In genomic region chr5:44660251-44660650, GRCh38 we compare ENCODE assay signal across 25 cellular contexts.
"Had no signal": no experiment of that assay in that cellular context is flagged by ENCODE, and none has a peak within 500 bp of the region (broad histone marks: within the 10 kb centered on the region; RNA-seq: fewer than 3 reads in every experiment).

No MANE protein-coding gene starts in this region.

- H3K9ac ChIP-seq: KMS-11 had no signal

- H3K4me2 ChIP-seq: KMS-11 had no signal

- ATAC-seq: activated naive CD4-positive, alpha-beta T cell treated with anti-CD3 and anti-CD28 coated beads, Interleukin-2, amount 50 U/mL, for 72 hours; activated naive CD8-positive, alpha-beta T cell treated with anti-CD3 and anti-CD28 coated beads, Interleukin-2, amount 50 U/mL, for 24 hours; activated T-cell treated with anti-CD3 and anti-CD28 coated beads, Interleukin-2, amount 50 U/mL, for 4 hours; T-cell had no signal

- DNase-seq: activated B cell treated with CpG ODN at 0.5 μM for 24 hours; activated CD4-positive, alpha-beta memory T cell treated with anti-CD3 and anti-CD28 coated beads for 36 hours; activated CD4-positive, alpha-beta T cell treated with anti-CD3 and anti-CD28 coated beads for 1 hour; activated CD4-positive, alpha-beta T cell treated with anti-CD3 and anti-CD28 coated beads, Interleukin-2, amount 10 ng/mL, durations not matched to agents 24 days and 14 days; activated CD8-positive, alpha-beta memory T cell treated with anti-CD3 and anti-CD28 coated beads for 24 hours; activated effector memory CD4-positive, alpha-beta T cell treated with anti-CD3 and anti-CD28 coated beads, Interleukin-2, amount 50 U/mL, for 16 hours; activated naive CD4-positive, alpha-beta T cell treated with Interleukin-2 at 50 U/mL for 16 hours; activated naive CD8-positive, alpha-beta T cell treated with anti-CD3 and anti-CD28 coated beads, Interleukin-2, amount 50 U/mL, for 24 hours; activated T-cell treated with anti-CD3 and anti-CD28 coated beads, Interleukin-2, amount 50 U/mL, for 4 hours; amygdala; MM.1S; NCI-H1105; NCI-H1436 treated with DMSO at 0.1 percent for 48 hours; NCI-H187; NCI-H2081; NCI-H510A treated with DMSO at 0.1 percent for 48 hours; NCI-H69; NK-92 treated with Interleukin-12 subunit alpha and Interleukin-12 subunit beta, amount 100 ng/mL, for 24 hours; OCI-M1; SHP77 treated with DMSO at 0.1 percent for 48 hours; T-cell; T-helper 2 cell; T1000 had no signal

- H3K27ac ChIP-seq: KMS-11 had no signal
